In the genomic region with DNA sequence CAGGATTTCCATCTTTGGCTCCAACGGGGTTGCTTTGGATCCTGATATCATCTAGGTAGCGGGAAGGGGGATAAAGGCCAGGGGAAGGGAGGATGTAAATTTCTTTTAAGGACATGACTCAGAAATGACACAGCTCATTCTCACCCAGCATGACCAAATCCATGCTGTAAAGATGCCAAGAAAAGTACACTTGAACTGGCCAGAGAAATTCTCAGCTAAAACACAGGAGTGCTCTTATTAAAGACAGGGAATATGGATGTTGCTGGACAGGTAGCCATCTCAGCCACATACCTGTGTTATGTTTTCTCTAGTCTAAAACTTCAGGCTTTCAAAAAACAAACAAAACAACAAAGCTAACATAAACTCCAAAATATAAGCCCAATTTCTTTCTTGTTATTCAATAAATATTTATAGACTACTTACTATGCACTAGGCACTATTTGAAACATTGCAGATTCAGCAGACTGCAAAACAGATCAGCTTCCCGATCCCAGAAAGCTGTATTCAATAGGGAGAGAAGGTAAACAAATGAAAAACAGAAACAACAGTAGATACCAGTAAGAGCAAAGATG, we compare ENCODE assay signal across 1 cellular context.
A peak's percentile ranks its signal among the peaks of the same experiment; 100 is the strongest.
TF ChIP-seq lines count a peak whose summit lies in the region.

No MANE protein-coding gene starts in this region.

TF ChIP-seq in K562, 482 proteins besides CTCF, POLR2A, EP300 and RAD21 (continued from another document and continues in another):
- TF ChIP-seq, protein P1, sequence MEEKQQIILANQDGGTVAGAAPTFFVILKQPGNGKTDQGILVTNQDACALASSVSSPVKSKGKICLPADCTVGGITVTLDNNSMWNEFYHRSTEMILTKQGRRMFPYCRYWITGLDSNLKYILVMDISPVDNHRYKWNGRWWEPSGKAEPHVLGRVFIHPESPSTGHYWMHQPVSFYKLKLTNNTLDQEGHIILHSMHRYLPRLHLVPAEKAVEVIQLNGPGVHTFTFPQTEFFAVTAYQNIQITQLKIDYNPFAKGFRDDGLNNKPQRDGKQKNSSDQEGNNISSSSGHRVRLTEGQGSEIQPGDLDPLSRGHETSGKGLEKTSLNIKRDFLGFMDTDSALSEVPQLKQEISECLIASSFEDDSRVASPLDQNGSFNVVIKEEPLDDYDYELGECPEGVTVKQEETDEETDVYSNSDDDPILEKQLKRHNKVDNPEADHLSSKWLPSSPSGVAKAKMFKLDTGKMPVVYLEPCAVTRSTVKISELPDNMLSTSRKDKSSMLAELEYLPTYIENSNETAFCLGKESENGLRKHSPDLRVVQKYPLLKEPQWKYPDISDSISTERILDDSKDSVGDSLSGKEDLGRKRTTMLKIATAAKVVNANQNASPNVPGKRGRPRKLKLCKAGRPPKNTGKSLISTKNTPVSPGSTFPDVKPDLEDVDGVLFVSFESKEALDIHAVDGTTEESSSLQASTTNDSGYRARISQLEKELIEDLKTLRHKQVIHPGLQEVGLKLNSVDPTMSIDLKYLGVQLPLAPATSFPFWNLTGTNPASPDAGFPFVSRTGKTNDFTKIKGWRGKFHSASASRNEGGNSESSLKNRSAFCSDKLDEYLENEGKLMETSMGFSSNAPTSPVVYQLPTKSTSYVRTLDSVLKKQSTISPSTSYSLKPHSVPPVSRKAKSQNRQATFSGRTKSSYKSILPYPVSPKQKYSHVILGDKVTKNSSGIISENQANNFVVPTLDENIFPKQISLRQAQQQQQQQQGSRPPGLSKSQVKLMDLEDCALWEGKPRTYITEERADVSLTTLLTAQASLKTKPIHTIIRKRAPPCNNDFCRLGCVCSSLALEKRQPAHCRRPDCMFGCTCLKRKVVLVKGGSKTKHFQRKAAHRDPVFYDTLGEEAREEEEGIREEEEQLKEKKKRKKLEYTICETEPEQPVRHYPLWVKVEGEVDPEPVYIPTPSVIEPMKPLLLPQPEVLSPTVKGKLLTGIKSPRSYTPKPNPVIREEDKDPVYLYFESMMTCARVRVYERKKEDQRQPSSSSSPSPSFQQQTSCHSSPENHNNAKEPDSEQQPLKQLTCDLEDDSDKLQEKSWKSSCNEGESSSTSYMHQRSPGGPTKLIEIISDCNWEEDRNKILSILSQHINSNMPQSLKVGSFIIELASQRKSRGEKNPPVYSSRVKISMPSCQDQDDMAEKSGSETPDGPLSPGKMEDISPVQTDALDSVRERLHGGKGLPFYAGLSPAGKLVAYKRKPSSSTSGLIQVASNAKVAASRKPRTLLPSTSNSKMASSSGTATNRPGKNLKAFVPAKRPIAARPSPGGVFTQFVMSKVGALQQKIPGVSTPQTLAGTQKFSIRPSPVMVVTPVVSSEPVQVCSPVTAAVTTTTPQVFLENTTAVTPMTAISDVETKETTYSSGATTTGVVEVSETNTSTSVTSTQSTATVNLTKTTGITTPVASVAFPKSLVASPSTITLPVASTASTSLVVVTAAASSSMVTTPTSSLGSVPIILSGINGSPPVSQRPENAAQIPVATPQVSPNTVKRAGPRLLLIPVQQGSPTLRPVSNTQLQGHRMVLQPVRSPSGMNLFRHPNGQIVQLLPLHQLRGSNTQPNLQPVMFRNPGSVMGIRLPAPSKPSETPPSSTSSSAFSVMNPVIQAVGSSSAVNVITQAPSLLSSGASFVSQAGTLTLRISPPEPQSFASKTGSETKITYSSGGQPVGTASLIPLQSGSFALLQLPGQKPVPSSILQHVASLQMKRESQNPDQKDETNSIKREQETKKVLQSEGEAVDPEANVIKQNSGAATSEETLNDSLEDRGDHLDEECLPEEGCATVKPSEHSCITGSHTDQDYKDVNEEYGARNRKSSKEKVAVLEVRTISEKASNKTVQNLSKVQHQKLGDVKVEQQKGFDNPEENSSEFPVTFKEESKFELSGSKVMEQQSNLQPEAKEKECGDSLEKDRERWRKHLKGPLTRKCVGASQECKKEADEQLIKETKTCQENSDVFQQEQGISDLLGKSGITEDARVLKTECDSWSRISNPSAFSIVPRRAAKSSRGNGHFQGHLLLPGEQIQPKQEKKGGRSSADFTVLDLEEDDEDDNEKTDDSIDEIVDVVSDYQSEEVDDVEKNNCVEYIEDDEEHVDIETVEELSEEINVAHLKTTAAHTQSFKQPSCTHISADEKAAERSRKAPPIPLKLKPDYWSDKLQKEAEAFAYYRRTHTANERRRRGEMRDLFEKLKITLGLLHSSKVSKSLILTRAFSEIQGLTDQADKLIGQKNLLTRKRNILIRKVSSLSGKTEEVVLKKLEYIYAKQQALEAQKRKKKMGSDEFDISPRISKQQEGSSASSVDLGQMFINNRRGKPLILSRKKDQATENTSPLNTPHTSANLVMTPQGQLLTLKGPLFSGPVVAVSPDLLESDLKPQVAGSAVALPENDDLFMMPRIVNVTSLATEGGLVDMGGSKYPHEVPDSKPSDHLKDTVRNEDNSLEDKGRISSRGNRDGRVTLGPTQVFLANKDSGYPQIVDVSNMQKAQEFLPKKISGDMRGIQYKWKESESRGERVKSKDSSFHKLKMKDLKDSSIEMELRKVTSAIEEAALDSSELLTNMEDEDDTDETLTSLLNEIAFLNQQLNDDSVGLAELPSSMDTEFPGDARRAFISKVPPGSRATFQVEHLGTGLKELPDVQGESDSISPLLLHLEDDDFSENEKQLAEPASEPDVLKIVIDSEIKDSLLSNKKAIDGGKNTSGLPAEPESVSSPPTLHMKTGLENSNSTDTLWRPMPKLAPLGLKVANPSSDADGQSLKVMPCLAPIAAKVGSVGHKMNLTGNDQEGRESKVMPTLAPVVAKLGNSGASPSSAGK (IDR thresholded peaks at IDR 0.05): no peak
- TF ChIP-seq, protein P2, sequence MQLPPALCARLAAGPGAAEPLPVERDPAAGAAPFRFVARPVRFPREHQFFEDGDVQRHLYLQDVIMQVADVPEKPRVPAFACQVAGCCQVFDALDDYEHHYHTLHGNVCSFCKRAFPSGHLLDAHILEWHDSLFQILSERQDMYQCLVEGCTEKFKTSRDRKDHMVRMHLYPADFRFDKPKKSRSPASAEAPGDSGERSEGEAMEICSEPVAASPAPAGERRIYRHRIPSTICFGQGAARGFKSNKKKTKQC (CRISPR knock-in tag; IDR thresholded peaks at IDR 0.05): no peak
- TF ChIP-seq MTA2 (IDR thresholded peaks at IDR 0.05; ENCODE audit: low read depth) (0 out of 2 replicates have a peak, but pooled peaks have one; percentile 5), PHB2 (IDR thresholded peaks at IDR 0.05; ENCODE audit: low read depth) (no peak), KLF13 (tag; IDR thresholded peaks at IDR 0.05; ENCODE audit: borderline replicate concordance, low read depth) (no peak), YY1 (IDR thresholded peaks at IDR 0.05; ENCODE audit: borderline replicate concordance in 1 of 3, control insufficient read depth in 1 of 3, extremely low read depth in 1 of 3, insufficient read depth in 3 of 3, insufficient read length in 1 of 3, insufficient replicate concordance in 2 of 3, low read depth in 1 of 3, low read length in 2 of 3) (no peak), SETDB1 (IDR thresholded peaks at IDR 0.05; ENCODE audit: low read length) (no peak), NFIX (CRISPR knock-in tag; IDR thresholded peaks at IDR 0.05; ENCODE audit: low read depth) (no peak), HDAC3 (IDR thresholded peaks at IDR 0.05; ENCODE audit: borderline replicate concordance, partially characterized antibody) (peak; percentile 38), LEF1 (IDR thresholded peaks at IDR 0.05) (peak; percentile 77; the same call in 1 of the 2 replicates), PRPF4 (IDR thresholded peaks at IDR 0.05; ENCODE audit: insufficient read depth, low read depth, low read length, poor library complexity, severe bottlenecking) (no peak), ZNF764 (CRISPR knock-in tag; IDR thresholded peaks at IDR 0.05; ENCODE audit: low read depth) (no peak), MCM5 (IDR thresholded peaks at IDR 0.05; ENCODE audit: low read depth) (no peak), FOXK1 (CRISPR knock-in tag; IDR thresholded peaks at IDR 0.05; ENCODE audit: borderline replicate concordance) (no peak), HNRNPUL1 (IDR thresholded peaks at IDR 0.05; ENCODE audit: low read length) (no peak), TCF15 (CRISPR knock-in tag; IDR thresholded peaks at IDR 0.05) (no peak), ZFP1 (CRISPR knock-in tag; IDR thresholded peaks at IDR 0.05) (no peak), RBM14 (IDR thresholded peaks at IDR 0.05; ENCODE audit: borderline replicate concordance, insufficient read depth, low read depth, low read length) (no peak), SRF (CRISPR knock-in tag; IDR thresholded peaks at IDR 0.05) (peak in 1 of 2 experiments; percentile 95; a peak in 2 of 4 replicates), RBM15 (IDR thresholded peaks at IDR 0.05; ENCODE audit: insufficient read depth, low read length) (no peak), RUNX1 (IDR thresholded peaks at IDR 0.05; ENCODE audit: low read depth) (no peak), SREBF2 (CRISPR knock-in tag; IDR thresholded peaks at IDR 0.05) (no peak), NCOA6 (IDR thresholded peaks at IDR 0.05) (no peak), JUN (IDR thresholded peaks at IDR 0.05; ENCODE audit: borderline replicate concordance, low read depth, low read length) (peak; percentile 97), JUN (CRISPR knock-in tag; IDR thresholded peaks at IDR 0.05; ENCODE audit: borderline replicate concordance) (no peak), ATF3 (IDR thresholded peaks at IDR 0.05) (peak; percentile 96), ATF3 (CRISPR knock-in tag; conservative IDR thresholded peaks at IDR 0.05) (no peak), ZNF263 (CRISPR knock-in tag; IDR thresholded peaks at IDR 0.05; ENCODE audit: borderline replicate concordance) (no peak), TARDBP (IDR thresholded peaks at IDR 0.05) (no peak; the same call in 1 of the 2 replicates), SAP30 (IDR thresholded peaks at IDR 0.05; ENCODE audit: borderline replicate concordance, insufficient read depth, low read depth, low read length, poor library complexity, severe bottlenecking) (no peak), MEF2D (tag; conservative IDR thresholded peaks at IDR 0.05; ENCODE audit: low read depth) (peak; percentile 59), ZNF316 (IDR thresholded peaks at IDR 0.05) (peak; percentile 94), ARID3B (CRISPR knock-in tag; IDR thresholded peaks at IDR 0.05; ENCODE audit: borderline replicate concordance) (no peak)
- TF ChIP-seq, protein P3, sequence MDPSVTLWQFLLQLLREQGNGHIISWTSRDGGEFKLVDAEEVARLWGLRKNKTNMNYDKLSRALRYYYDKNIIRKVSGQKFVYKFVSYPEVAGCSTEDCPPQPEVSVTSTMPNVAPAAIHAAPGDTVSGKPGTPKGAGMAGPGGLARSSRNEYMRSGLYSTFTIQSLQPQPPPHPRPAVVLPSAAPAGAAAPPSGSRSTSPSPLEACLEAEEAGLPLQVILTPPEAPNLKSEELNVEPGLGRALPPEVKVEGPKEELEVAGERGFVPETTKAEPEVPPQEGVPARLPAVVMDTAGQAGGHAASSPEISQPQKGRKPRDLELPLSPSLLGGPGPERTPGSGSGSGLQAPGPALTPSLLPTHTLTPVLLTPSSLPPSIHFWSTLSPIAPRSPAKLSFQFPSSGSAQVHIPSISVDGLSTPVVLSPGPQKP (CRISPR knock-in tag; IDR thresholded peaks at IDR 0.05): no peak
- TF ChIP-seq, protein P4, sequence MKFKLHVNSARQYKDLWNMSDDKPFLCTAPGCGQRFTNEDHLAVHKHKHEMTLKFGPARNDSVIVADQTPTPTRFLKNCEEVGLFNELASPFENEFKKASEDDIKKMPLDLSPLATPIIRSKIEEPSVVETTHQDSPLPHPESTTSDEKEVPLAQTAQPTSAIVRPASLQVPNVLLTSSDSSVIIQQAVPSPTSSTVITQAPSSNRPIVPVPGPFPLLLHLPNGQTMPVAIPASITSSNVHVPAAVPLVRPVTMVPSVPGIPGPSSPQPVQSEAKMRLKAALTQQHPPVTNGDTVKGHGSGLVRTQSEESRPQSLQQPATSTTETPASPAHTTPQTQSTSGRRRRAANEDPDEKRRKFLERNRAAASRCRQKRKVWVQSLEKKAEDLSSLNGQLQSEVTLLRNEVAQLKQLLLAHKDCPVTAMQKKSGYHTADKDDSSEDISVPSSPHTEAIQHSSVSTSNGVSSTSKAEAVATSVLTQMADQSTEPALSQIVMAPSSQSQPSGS (CRISPR knock-in tag; IDR thresholded peaks at IDR 0.05): no peak
- TF ChIP-seq, protein P5, sequence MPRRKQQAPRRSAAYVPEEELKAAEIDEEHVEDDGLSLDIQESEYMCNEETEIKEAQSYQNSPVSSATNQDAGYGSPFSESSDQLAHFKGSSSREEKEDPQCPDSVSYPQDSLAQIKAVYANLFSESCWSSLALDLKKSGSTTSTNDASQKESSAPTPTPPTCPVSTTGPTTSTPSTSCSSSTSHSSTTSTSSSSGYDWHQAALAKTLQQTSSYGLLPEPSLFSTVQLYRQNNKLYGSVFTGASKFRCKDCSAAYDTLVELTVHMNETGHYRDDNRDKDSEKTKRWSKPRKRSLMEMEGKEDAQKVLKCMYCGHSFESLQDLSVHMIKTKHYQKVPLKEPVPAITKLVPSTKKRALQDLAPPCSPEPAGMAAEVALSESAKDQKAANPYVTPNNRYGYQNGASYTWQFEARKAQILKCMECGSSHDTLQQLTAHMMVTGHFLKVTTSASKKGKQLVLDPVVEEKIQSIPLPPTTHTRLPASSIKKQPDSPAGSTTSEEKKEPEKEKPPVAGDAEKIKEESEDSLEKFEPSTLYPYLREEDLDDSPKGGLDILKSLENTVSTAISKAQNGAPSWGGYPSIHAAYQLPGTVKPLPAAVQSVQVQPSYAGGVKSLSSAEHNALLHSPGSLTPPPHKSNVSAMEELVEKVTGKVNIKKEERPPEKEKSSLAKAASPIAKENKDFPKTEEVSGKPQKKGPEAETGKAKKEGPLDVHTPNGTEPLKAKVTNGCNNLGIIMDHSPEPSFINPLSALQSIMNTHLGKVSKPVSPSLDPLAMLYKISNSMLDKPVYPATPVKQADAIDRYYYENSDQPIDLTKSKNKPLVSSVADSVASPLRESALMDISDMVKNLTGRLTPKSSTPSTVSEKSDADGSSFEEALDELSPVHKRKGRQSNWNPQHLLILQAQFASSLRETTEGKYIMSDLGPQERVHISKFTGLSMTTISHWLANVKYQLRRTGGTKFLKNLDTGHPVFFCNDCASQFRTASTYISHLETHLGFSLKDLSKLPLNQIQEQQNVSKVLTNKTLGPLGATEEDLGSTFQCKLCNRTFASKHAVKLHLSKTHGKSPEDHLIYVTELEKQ (CRISPR knock-in tag; IDR thresholded peaks at IDR 0.05): no peak
